Comparison of ENCODE assay signal across 1 cellular context in genomic region chr2:25197336-25198208, GRCh38.
TF ChIP-seq lines count a peak whose summit lies in the region.

No MANE protein-coding gene starts in this region.

TF ChIP-seq in H1, 55 proteins besides CTCF, POLR2A, EP300 and RAD21:
- TF ChIP-seq SIX5 (IDR thresholded peaks at IDR 0.05; ENCODE audit: low read depth, low read length) = no peak
- no peak for TF ChIP-seq ASH2L (IDR thresholded peaks at IDR 0.05; ENCODE audit: low read length)
- no peak for TF ChIP-seq NANOG (IDR thresholded peaks at IDR 0.05; ENCODE audit: insufficient read depth, low read depth, low read length, poor library complexity, severe bottlenecking)
- TF ChIP-seq SIN3A (conservative IDR thresholded peaks at IDR 0.05 in 1 of 2, IDR thresholded peaks at IDR 0.05 in 1 of 2; ENCODE audit: low read depth in 1 of 2, low read length in 2 of 2) = no peak
